8 cellular contexts compared by ENCODE assay signal in genomic region chr19:7830272-7830771, GRCh38. TPM values are rescaled to one million over a fixed set of nuclear protein-coding genes. Genes with fewer than 3 reads are reported as not detected.
DNase-seq lines count a peak whose midpoint lies in the region; ATAC-seq, FAIRE-seq and TF ChIP-seq lines count a peak whose summit lies in the region.

No MANE protein-coding gene starts in this region.

- H3K27ac Mint-ChIP-seq in GM23338 (no peak overlapping the region), T-helper 17 cell (peak overlapping the region; percentile 32)

- TF ChIP-seq CTCF in GM23338 (conservative IDR thresholded peaks at IDR 0.05; ENCODE audit: low read depth in 2 of 2) (no peak), hepatocyte (IDR thresholded peaks at IDR 0.05; ENCODE audit: poor library complexity) (no peak)

- peak overlapping the region; percentile 60 for H3K4me3 ChIP-seq in GM23338
- H3K4me3 ChIP-seq in hepatocyte, result peak overlapping the region; percentile 45
- H3K4me3 ChIP-seq in skeletal muscle tissue (ENCODE audit: low read length in 3 of 3), result peak overlapping the region; percentile 43 to 73 (median 65)

- H2AFZ ChIP-seq in GM23338 (no peak overlapping the region), hepatocyte (no peak overlapping the region)

- WGBS in hepatocyte (ENCODE audit: low lambda C conversion rate, missing lambda C conversion rate), result 0% methylated on average over 3 of the region's 53 CpGs

- H3K9ac ChIP-seq in skeletal muscle tissue (ENCODE audit: low read depth in 1 of 3, low read length in 3 of 3), result peak overlapping the region in 2 of 3 donors; percentile 32 to 80

- H3K9me3 Mint-ChIP-seq in GM23338, result no peaks in the 10 kb centered on the region; the same call in 2 of the 3 replicates

- DNase-seq in GM23338 (ENCODE audit: low spot score) (no peak), T-helper 17 cell (no peak), hepatocyte (ENCODE audit: low spot score) (no peak), NCI-H1092 (lab: John Stamatoyannopoulos, UW) (no peak), MV-4-11 (lab: John Stamatoyannopoulos, UW) (no peak), GM12892 (ENCODE audit: insufficient read length) (no peak), NCI-H510A (lab: John Stamatoyannopoulos, UW) (no peak)

- H3F3A ChIP-seq in GM23338 (replicated peaks; ENCODE audit: low read depth), result 0 out of 2 replicates have a peak, but pooled peaks cover 3% of the 10 kb centered on the region

- H3K4me2 ChIP-seq in GM23338, result peak overlapping the region; percentile 74
- peak overlapping the region; percentile 92 for H3K4me2 ChIP-seq in hepatocyte

- H3K27me3 ChIP-seq in GM23338 (ENCODE audit: insufficient read depth) (0 out of 2 replicates have a peak, but pooled peaks cover 6% of the 10 kb centered on the region), hepatocyte (no peaks in the 10 kb centered on the region), skeletal muscle tissue (ENCODE audit: control insufficient read depth in 3 of 3, insufficient read depth in 3 of 3, low read length in 3 of 3) (peaks cover 0 to 5% (median 0%) of the 10 kb centered on the region in 3 donors)

- no peaks in the 10 kb centered on the region for H4K20me1 ChIP-seq in GM23338 (replicated peaks; ENCODE audit: insufficient read depth)
- no peaks in the 10 kb centered on the region for H4K20me1 ChIP-seq in hepatocyte (ENCODE audit: insufficient read depth, poor library complexity, severe bottlenecking)

- H3K79me2 ChIP-seq in GM23338 (replicated peaks; ENCODE audit: insufficient read depth), result no peaks in the 10 kb centered on the region
- peaks cover 13% of the 10 kb centered on the region for H3K79me2 ChIP-seq in hepatocyte

- H3K9me2 ChIP-seq in GM23338 (ENCODE audit: insufficient read depth), result no peaks in the 10 kb centered on the region
- H3K9me2 ChIP-seq in hepatocyte (replicated peaks; ENCODE audit: insufficient read depth), result no peaks in the 10 kb centered on the region

- H3K36me3 ChIP-seq in GM23338 (ENCODE audit: insufficient read depth), result no peaks in the 10 kb centered on the region
- H3K36me3 ChIP-seq in hepatocyte (replicated peaks; ENCODE audit: insufficient read depth, low read depth), result no peaks in the 10 kb centered on the region
- no peaks in the 10 kb centered on the region for H3K36me3 ChIP-seq in skeletal muscle tissue (ENCODE audit: control insufficient read depth in 3 of 3, insufficient read depth in 3 of 3, low read length in 3 of 3)

- peaks cover 20% of the 10 kb centered on the region for H3K4me1 Mint-ChIP-seq in GM23338
- H3K4me1 Mint-ChIP-seq in T-helper 17 cell, result peaks cover 23% of the 10 kb centered on the region

- H3K36me3 Mint-ChIP-seq in GM23338 (ENCODE audit: low read depth) (no peaks in the 10 kb centered on the region), T-helper 17 cell (ENCODE audit: low read depth) (no peaks in the 10 kb centered on the region)

- no peak for TF ChIP-seq POLR2A in GM12892 (IDR thresholded peaks at IDR 0.05; ENCODE audit: low read depth, low read length)

- peaks cover 21% of the 10 kb centered on the region for H3K27me3 Mint-ChIP-seq in GM23338 (ENCODE audit: insufficient read depth, low read depth, poor library complexity)
- peaks cover 4% of the 10 kb centered on the region for H3K27me3 Mint-ChIP-seq in T-helper 17 cell

- H3K9me3 ChIP-seq in T-helper 17 cell (ENCODE audit: control insufficient read depth, low read length, poor library complexity, severe bottlenecking) (no peaks in the 10 kb centered on the region), hepatocyte (ENCODE audit: low read depth) (no peaks in the 10 kb centered on the region), skeletal muscle tissue (ENCODE audit: control insufficient read depth in 3 of 3, low read length in 3 of 3) (no peaks in the 10 kb centered on the region)

- H3K27ac ChIP-seq in GM23338 (ENCODE audit: low read depth), result no peak overlapping the region
- H3K27ac ChIP-seq in hepatocyte, result no peak overlapping the region
- H3K27ac ChIP-seq in skeletal muscle tissue (ENCODE audit: low read depth, low read length), result no peak overlapping the region

- no peak for ATAC-seq in GM23338
- no peak for ATAC-seq in T-helper 17 cell

- peak overlapping the region; percentile 73; the same call in 2 of the 3 replicates for H3K4me3 Mint-ChIP-seq in GM23338
- peak overlapping the region; percentile 91 for H3K4me3 Mint-ChIP-seq in T-helper 17 cell

- H3K4me1 ChIP-seq in GM23338 (ENCODE audit: insufficient read depth) (peaks cover 8% of the 10 kb centered on the region), hepatocyte (ENCODE audit: insufficient read depth) (peaks cover 3% of the 10 kb centered on the region), skeletal muscle tissue (ENCODE audit: control insufficient read depth in 3 of 3, insufficient read depth in 3 of 3, low read length in 3 of 3) (peaks cover 16 to 24% (median 23%) of the 10 kb centered on the region in 3 donors)

- no peak for FAIRE-seq in GM12892 (lab: Jason Lieb, UNC)

TF ChIP-seq in GM23338, 12 proteins besides CTCF, POLR2A, EP300 and RAD21 (continues in another document):
- TF ChIP-seq NANOG (IDR thresholded peaks at IDR 0.05; ENCODE audit: borderline replicate concordance) (no peak), EZH2phosphoT487 (IDR thresholded peaks at IDR 0.05; ENCODE audit: unreplicated experiment) (no peak), ETS1 (IDR thresholded peaks at IDR 0.05) (no peak), REST (IDR thresholded peaks at IDR 0.05; ENCODE audit: unreplicated experiment) (no peak), POLR2AphosphoS5 (IDR thresholded peaks at IDR 0.05; ENCODE audit: low read depth) (no peak), STAT1 (IDR thresholded peaks at IDR 0.05; ENCODE audit: unreplicated experiment) (no peak), CREB1 (CRISPR knock-in tag; IDR thresholded peaks at IDR 0.05; ENCODE audit: low read depth) (no peak)

RNA-seq across cellular contexts. Expression of gene EVI5L, which starts 0.3 kb away (rescaled TPM):
- total RNA-seq in GM23338 (2014; rRNA removed; shearing (Covaris generic)), result 14.0 and 16.2 TPM in 2 replicates
- 4.3 and 4.5 TPM in 2 replicates for polyA plus RNA-seq in GM23338 (2016; fragmentation: Nextera tagmentation; extraction: Ambion mirVana)
- total RNA-seq in T-helper 17 cell, result 10 to 100 TPM in 1 of 2 donors, 1 to 10 TPM in 1; 9.3 to 10.1 TPM
- total RNA-seq in hepatocyte, result 10.7 and 12.4 TPM in 2 replicates
- 11.5 and 13.1 TPM in 2 replicates for polyA plus RNA-seq in hepatocyte
- total RNA-seq in skeletal muscle tissue, result 9.4 TPM
- polyA plus RNA-seq in GM12892 (2012; ENCODE audit: missing spikeins), result 7.0 TPM

RNA-seq across cellular contexts. Expression of gene PRR36, which starts 43.9 kb away (rescaled TPM):
- 12.1 and 17.6 TPM in 2 replicates for total RNA-seq in GM23338 (2014; rRNA removed; shearing (Covaris generic))
- polyA plus RNA-seq in GM23338 (2016; fragmentation: Nextera tagmentation; extraction: Ambion mirVana) (17.9 and 22.3 TPM in 2 replicates), hepatocyte (2.5 and 5.4 TPM in 2 replicates)
- total RNA-seq in T-helper 17 cell (under 1 TPM; 0.37 to 0.63 TPM), hepatocyte (0.40 and 1.00 TPM in 2 replicates), skeletal muscle tissue (not detected)
- polyA plus RNA-seq in GM12892 (2012; ENCODE audit: missing spikeins), result not detected

RNA-seq across cellular contexts. Expression of gene LRRC8E, which starts 58.0 kb away (rescaled TPM):
- total RNA-seq in GM23338 (2014; rRNA removed; shearing (Covaris generic)), result 4.5 and 4.8 TPM in 2 replicates
- 0.29 and 1.3 TPM in 2 replicates for polyA plus RNA-seq in GM23338 (2016; fragmentation: Nextera tagmentation; extraction: Ambion mirVana)
- total RNA-seq in T-helper 17 cell, result not detected
- 1.8 and 4.5 TPM in 2 replicates for total RNA-seq in hepatocyte
- polyA plus RNA-seq in hepatocyte, result 3.2 and 3.3 TPM in 2 replicates
- total RNA-seq in skeletal muscle tissue, result under 0.01 TPM
- not detected for polyA plus RNA-seq in GM12892 (2012; ENCODE audit: missing spikeins)
